8 cellular contexts compared by ENCODE assay signal in genomic region chr2:17830053-17831034, GRCh38. TPM values are rescaled to one million over a fixed set of nuclear protein-coding genes. Genes with fewer than 3 reads are reported as not detected.
DNase-seq lines count a peak whose midpoint lies in the region; ATAC-seq and TF ChIP-seq lines count a peak whose summit lies in the region.

No MANE protein-coding gene starts in this region.

- WGBS in gastroesophageal sphincter (ENCODE audit: low coverage in 1 of 2), 2 donors = 24 to 39% methylated on average over 5 to 6 of the region's 37 CpGs

- H3K4me3 ChIP-seq in gastroesophageal sphincter = no peak overlapping the region

- no peaks in the 10 kb centered on the region for H3K36me3 ChIP-seq in gastroesophageal sphincter

- H3K27me3 ChIP-seq in gastroesophageal sphincter = peaks cover 18% of the 10 kb centered on the region

- TF ChIP-seq POLR2A in gastroesophageal sphincter (IDR thresholded peaks at IDR 0.05) = no peak

- peaks cover 0 to 8% (median 0%) of the 10 kb centered on the region in 3 donors for H3K4me1 ChIP-seq in gastroesophageal sphincter

- H3K27ac ChIP-seq in gastroesophageal sphincter = no peak overlapping the region

- H3K9me3 ChIP-seq in gastroesophageal sphincter = no peaks in the 10 kb centered on the region

- peak; percentile 22 to 79 (median 42) for TF ChIP-seq CTCF in gastroesophageal sphincter (IDR thresholded peaks at IDR 0.05)

- TF ChIP-seq EP300 in gastroesophageal sphincter (IDR thresholded peaks at IDR 0.05) = no peak

- DNase-seq in Ammon's horn (ENCODE audit: low spot score) (peak; percentile 82), NCI-H2107 treated with DMSO at 0.1 percent for 48 hours (lab: John Stamatoyannopoulos, UW; ENCODE audit: unreplicated experiment) (peak; percentile 62), nucleus accumbens (lab: John Stamatoyannopoulos, UW) (peak in 50 of 56 donors; percentile 6 to 79 (median 46)), GF-D8 (lab: John Stamatoyannopoulos, UW) (no peak)
- DNase-seq in activated T-cell treated with anti-CD3 and anti-CD28 coated beads, Interleukin-2, amount 50 U/mL, for 48 hours = peak; percentile 71 to 74

- peak; percentile 74 for ATAC-seq in GM18858 (IDR thresholded peaks at IDR 0.05; ENCODE audit: unreplicated experiment)
- peak; percentile 94 for ATAC-seq in HG02981 (IDR thresholded peaks at IDR 0.05; ENCODE audit: unreplicated experiment)
- peak; percentile 67 for ATAC-seq in gastroesophageal sphincter

RNA-seq across cellular contexts. Expression of gene MSGN1, which starts 14.1 kb away (rescaled TPM):
- not detected for total RNA-seq in gastroesophageal sphincter

RNA-seq across cellular contexts. Expression of gene KCNS3, which starts 48.1 kb away (rescaled TPM):
- 10 to 100 TPM; 37.3 to 61.3 (median 38.0) TPM for total RNA-seq in gastroesophageal sphincter
